ENCODE assay signal across 27 cellular contexts in the genomic region with DNA sequence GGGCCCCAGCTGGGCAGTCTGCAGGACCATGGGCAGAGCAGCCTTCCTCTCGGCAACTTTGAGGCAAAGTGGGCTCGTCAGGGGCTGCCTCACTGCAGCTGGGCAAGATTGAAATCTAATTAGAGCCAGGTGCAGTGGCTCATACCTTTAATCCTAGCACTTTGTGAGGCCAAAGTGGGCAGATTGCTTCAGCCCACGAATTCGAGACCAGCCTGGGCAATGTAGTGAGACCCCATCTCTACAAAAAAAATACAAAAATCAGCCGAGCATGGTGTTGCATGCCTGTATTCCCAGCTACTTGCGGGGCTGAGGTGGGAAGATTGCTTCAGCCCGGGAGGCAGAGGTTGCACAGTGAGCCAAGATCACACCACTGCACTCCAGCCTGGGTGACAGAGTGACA. TPM values are rescaled to one million over a fixed set of nuclear protein-coding genes. Genes with fewer than 3 reads are reported as not detected.
"Had no signal": no experiment of that assay in that cellular context is flagged by ENCODE, and none has a peak within 500 bp of the region (broad histone marks: within the 10 kb centered on the region; RNA-seq: fewer than 3 reads in every experiment).

No MANE protein-coding gene starts in this region.

- H3K4me3 ChIP-seq: ascending aorta, coronary artery, dorsolateral prefrontal cortex, heart left ventricle had no signal

- H3K27ac ChIP-seq: ascending aorta, coronary artery, dorsolateral prefrontal cortex, heart left ventricle had no signal

- H3K4me1 ChIP-seq: ascending aorta, heart left ventricle had no signal

- H3K9me3 ChIP-seq: ascending aorta had no signal

- DNase-seq: activated CD4-positive, alpha-beta memory T cell treated with anti-CD3 and anti-CD28 coated beads, Interleukin-2, amount 10 ng/mL, durations not matched to agents 7 days and 5 days; activated CD4-positive, alpha-beta T cell treated with anti-CD3 and anti-CD28 coated beads for 1 hour; activated CD4-positive, alpha-beta T cell treated with anti-CD3 and anti-CD28 coated beads for 4 hours; activated CD4-positive, alpha-beta T cell treated with anti-CD3 and anti-CD28 coated beads, Interleukin-2, amount 10 ng/mL, durations not matched to agents 7 days and 5 days; activated CD4-positive, alpha-beta T cell treated with anti-CD3 and anti-CD28 coated beads, Interleukin-2, amount 50 U/mL, for 4 hours; activated CD8-positive, alpha-beta memory T cell treated with anti-CD3 and anti-CD28 coated beads, Interleukin-2, amount 50 U/mL, for 48 hours; activated gamma-delta T cell; activated naive CD4-positive, alpha-beta T cell; activated naive CD4-positive, alpha-beta T cell treated with anti-CD3 and anti-CD28 coated beads, Interleukin-2, amount 10 ng/mL, durations not matched to agents 7 days and 5 days; activated naive CD8-positive, alpha-beta T cell treated with anti-CD3 and anti-CD28 coated beads, Interleukin-2, amount 10 ng/mL, durations not matched to agents 7 days and 5 days; activated T-cell treated with anti-CD3 and anti-CD28 coated beads for 4 hours; activated T-cell treated with anti-CD3 and anti-CD28 coated beads, Interleukin-2, amount 50 U/mL, for 24 hours; activated T-cell treated with anti-CD3 and anti-CD28 coated beads, Interleukin-2, amount 50 U/mL, for 72 hours; dorsolateral prefrontal cortex; effector memory CD4-positive, alpha-beta T cell; endodermal cell; foreskin fibroblast; glutamatergic neuron; heart left ventricle; T-cell; T-helper 9 cell had no signal

- H3K36me3 ChIP-seq: ascending aorta, heart left ventricle had no signal

- H3K27me3 ChIP-seq: ascending aorta, heart left ventricle had no signal

- FAIRE-seq: bronchial epithelial cell, frontal cortex had no signal

- ATAC-seq: activated naive CD4-positive, alpha-beta T cell treated with anti-CD3 and anti-CD28 coated beads, Interleukin-2, amount 50 U/mL, for 72 hours; activated T-cell treated with anti-CD3 and anti-CD28 coated beads, Interleukin-2, amount 50 U/mL, for 72 hours; esophagus mucosa; heart left ventricle; T-cell had no signal

RNA-seq across cellular contexts. Expression of a gene that starts 34.2 kb away (rescaled TPM):
- total RNA-seq: ascending aorta had no signal
